Comparison of ENCODE assay signal across 2 cellular contexts in genomic region chr20:31943052-31943471, GRCh38.
TF ChIP-seq lines count a peak whose summit lies in the region.

No MANE protein-coding gene starts in this region.

TF ChIP-seq in HepG2, 621 proteins besides CTCF, POLR2A, EP300 and RAD21:
- peak; percentile 11; the same call in 1 of the 2 replicates for TF ChIP-seq POLR2G (IDR thresholded peaks at IDR 0.05; ENCODE audit: low read depth, low read length)
- no peak for TF ChIP-seq POGZ (CRISPR knock-in tag; IDR thresholded peaks at IDR 0.05)
TF ChIP-seq in HepG2: peak in this region for 1.

TF ChIP-seq in WTC11, 78 proteins besides CTCF, POLR2A, EP300 and RAD21:
- TF ChIP-seq MYBL2 (CRISPR knock-in tag; IDR thresholded peaks at IDR 0.05) (no peak), CBFB (CRISPR knock-in tag; IDR thresholded peaks at IDR 0.05; ENCODE audit: low read depth) (no peak), NR3C1 (CRISPR knock-in tag; conservative IDR thresholded peaks at IDR 0.05; ENCODE audit: low read depth) (no peak), ZNF512 (CRISPR knock-in tag; IDR thresholded peaks at IDR 0.05; ENCODE audit: borderline replicate concordance) (no peak), ZNF138 (CRISPR knock-in tag; conservative IDR thresholded peaks at IDR 0.05) (no peak), AR (CRISPR knock-in tag; IDR thresholded peaks at IDR 0.05) (no peak), CREB1 (CRISPR knock-in tag; IDR thresholded peaks at IDR 0.05) (no peak)
TF ChIP-seq in WTC11: peak in this region for 0.
